ENCODE assay signal across 1 cellular context in the genomic region with DNA sequence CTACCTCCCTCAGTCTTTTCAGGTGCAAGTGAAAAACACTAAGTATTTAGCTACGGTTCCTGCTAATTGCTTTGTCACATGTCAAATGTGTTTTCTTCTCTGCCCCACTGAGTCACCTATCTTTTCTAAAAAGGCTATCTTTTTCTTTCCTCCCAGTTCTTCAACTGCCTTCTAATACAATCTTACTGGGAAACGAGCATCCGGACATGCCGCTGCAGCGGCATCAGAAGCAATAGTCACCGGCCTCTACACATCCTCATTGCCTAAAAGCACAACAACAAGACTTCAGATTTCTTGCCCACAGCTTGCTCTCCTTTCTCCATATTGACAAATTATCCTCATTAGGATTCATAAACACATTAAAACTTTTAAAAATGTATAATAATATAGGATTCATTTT.
TF ChIP-seq lines count a peak whose summit lies in the region.

No MANE protein-coding gene starts in this region.

TF ChIP-seq in HepG2, 621 proteins besides CTCF, POLR2A, EP300 and RAD21:
- TF ChIP-seq, protein P1, sequence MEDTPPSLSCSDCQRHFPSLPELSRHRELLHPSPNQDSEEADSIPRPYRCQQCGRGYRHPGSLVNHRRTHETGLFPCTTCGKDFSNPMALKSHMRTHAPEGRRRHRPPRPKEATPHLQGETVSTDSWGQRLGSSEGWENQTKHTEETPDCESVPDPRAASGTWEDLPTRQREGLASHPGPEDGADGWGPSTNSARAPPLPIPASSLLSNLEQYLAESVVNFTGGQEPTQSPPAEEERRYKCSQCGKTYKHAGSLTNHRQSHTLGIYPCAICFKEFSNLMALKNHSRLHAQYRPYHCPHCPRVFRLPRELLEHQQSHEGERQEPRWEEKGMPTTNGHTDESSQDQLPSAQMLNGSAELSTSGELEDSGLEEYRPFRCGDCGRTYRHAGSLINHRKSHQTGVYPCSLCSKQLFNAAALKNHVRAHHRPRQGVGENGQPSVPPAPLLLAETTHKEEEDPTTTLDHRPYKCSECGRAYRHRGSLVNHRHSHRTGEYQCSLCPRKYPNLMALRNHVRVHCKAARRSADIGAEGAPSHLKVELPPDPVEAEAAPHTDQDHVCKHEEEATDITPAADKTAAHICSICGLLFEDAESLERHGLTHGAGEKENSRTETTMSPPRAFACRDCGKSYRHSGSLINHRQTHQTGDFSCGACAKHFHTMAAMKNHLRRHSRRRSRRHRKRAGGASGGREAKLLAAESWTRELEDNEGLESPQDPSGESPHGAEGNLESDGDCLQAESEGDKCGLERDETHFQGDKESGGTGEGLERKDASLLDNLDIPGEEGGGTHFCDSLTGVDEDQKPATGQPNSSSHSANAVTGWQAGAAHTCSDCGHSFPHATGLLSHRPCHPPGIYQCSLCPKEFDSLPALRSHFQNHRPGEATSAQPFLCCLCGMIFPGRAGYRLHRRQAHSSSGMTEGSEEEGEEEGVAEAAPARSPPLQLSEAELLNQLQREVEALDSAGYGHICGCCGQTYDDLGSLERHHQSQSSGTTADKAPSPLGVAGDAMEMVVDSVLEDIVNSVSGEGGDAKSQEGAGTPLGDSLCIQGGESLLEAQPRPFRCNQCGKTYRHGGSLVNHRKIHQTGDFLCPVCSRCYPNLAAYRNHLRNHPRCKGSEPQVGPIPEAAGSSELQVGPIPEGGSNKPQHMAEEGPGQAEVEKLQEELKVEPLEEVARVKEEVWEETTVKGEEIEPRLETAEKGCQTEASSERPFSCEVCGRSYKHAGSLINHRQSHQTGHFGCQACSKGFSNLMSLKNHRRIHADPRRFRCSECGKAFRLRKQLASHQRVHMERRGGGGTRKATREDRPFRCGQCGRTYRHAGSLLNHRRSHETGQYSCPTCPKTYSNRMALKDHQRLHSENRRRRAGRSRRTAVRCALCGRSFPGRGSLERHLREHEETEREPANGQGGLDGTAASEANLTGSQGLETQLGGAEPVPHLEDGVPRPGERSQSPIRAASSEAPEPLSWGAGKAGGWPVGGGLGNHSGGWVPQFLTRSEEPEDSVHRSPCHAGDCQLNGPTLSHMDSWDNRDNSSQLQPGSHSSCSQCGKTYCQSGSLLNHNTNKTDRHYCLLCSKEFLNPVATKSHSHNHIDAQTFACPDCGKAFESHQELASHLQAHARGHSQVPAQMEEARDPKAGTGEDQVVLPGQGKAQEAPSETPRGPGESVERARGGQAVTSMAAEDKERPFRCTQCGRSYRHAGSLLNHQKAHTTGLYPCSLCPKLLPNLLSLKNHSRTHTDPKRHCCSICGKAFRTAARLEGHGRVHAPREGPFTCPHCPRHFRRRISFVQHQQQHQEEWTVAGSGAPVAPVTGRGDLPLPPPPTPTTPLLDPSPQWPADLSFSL (CRISPR knock-in tag; IDR thresholded peaks at IDR 0.05), result no peak
- TF ChIP-seq JUN (CRISPR knock-in tag; IDR thresholded peaks at IDR 0.05) (no peak), HMG20B (CRISPR knock-in tag; conservative IDR thresholded peaks at IDR 0.05) (no peak), ZFX (CRISPR knock-in tag; IDR thresholded peaks at IDR 0.05; ENCODE audit: low read depth) (no peak), GATAD1 (CRISPR knock-in tag; IDR thresholded peaks at IDR 0.05) (no peak), ZSCAN31 (CRISPR knock-in tag; IDR thresholded peaks at IDR 0.05; ENCODE audit: low read depth) (no peak), ZNF543 (CRISPR knock-in tag; IDR thresholded peaks at IDR 0.05) (no peak), YEATS2 (CRISPR knock-in tag; IDR thresholded peaks at IDR 0.05; ENCODE audit: borderline replicate concordance) (no peak), KLF11 (CRISPR knock-in tag; IDR thresholded peaks at IDR 0.05) (no peak), ZNF607 (CRISPR knock-in tag; IDR thresholded peaks at IDR 0.05; ENCODE audit: borderline replicate concordance) (no peak), FIP1L1 (IDR thresholded peaks at IDR 0.05; ENCODE audit: borderline replicate concordance, insufficient read depth, low read depth, low read length) (no peak)
- TF ChIP-seq, protein P2, sequence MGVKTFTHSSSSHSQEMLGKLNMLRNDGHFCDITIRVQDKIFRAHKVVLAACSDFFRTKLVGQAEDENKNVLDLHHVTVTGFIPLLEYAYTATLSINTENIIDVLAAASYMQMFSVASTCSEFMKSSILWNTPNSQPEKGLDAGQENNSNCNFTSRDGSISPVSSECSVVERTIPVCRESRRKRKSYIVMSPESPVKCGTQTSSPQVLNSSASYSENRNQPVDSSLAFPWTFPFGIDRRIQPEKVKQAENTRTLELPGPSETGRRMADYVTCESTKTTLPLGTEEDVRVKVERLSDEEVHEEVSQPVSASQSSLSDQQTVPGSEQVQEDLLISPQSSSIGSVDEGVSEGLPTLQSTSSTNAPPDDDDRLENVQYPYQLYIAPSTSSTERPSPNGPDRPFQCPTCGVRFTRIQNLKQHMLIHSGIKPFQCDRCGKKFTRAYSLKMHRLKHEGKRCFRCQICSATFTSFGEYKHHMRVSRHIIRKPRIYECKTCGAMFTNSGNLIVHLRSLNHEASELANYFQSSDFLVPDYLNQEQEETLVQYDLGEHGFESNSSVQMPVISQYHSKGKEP (CRISPR knock-in tag; IDR thresholded peaks at IDR 0.05), result no peak
- TF ChIP-seq, protein P3, sequence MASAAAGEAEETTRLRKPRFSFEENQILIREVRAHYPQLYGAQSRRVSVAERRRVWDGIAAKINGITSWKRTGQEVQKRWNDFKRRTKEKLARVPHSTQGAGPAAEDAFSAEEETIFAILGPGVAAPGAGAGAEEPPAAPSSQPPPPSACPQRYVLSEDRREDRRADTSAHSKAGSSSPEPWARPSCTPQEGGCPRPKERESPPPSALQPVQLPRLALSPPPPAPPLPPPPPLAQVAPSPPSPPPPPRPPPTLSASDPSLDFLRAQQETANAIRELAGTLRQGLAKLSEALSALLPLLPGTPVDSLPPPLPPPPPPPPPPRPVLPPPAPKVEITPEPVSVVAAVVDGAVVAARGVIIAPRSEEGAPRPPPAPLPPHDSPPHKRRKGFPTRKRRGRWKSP (CRISPR knock-in tag; IDR thresholded peaks at IDR 0.05), result no peak
- TF ChIP-seq, protein P4, sequence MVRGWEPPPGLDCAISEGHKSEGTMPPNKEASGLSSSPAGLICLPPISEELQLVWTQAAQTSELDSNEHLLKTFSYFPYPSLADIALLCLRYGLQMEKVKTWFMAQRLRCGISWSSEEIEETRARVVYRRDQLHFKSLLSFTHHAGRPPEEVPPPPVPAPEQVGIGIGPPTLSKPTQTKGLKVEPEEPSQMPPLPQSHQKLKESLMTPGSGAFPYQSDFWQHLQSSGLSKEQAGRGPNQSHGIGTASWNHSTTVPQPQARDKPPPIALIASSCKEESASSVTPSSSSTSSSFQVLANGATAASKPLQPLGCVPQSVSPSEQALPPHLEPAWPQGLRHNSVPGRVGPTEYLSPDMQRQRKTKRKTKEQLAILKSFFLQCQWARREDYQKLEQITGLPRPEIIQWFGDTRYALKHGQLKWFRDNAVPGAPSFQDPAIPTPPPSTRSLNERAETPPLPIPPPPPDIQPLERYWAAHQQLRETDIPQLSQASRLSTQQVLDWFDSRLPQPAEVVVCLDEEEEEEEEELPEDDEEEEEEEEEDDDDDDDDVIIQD (CRISPR knock-in tag; IDR thresholded peaks at IDR 0.05; ENCODE audit: low read depth), result no peak
- TF ChIP-seq, protein P5, sequence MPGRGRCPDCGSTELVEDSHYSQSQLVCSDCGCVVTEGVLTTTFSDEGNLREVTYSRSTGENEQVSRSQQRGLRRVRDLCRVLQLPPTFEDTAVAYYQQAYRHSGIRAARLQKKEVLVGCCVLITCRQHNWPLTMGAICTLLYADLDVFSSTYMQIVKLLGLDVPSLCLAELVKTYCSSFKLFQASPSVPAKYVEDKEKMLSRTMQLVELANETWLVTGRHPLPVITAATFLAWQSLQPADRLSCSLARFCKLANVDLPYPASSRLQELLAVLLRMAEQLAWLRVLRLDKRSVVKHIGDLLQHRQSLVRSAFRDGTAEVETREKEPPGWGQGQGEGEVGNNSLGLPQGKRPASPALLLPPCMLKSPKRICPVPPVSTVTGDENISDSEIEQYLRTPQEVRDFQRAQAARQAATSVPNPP (CRISPR knock-in tag; IDR thresholded peaks at IDR 0.05), result no peak
